ENCODE assay signal across 20 cellular contexts in genomic region chr7:80648201-80648600, GRCh38. TPM values are rescaled to one million over a fixed set of nuclear protein-coding genes. Genes with fewer than 3 reads are reported as not detected.
DNase-seq lines count a peak whose midpoint lies in the region; ATAC-seq, FAIRE-seq and TF ChIP-seq lines count a peak whose summit lies in the region.
"Had no signal": no experiment of that assay in that cellular context is flagged by ENCODE, and none has a peak within 500 bp of the region (broad histone marks: within the 10 kb centered on the region; RNA-seq: fewer than 3 reads in every experiment).

No MANE protein-coding gene starts in this region.

- no peak for TF ChIP-seq EP300 in K562 (IDR thresholded peaks at IDR 0.05; ENCODE audit: low read length)

- WGBS in right cardiac atrium, result 90% methylated on average over 2 of the region's 2 CpGs
- 0% methylated on average over 2 of the region's 2 CpGs for whole genome bisulfite sequencing in K562 (ENCODE audit: insufficient coverage, low coverage, missing lambda C conversion rate)
- WGBS in psoas muscle, 3 donors, result 86 to 94% (median 89%) methylated on average over 2 of the region's 2 CpGs

- peak overlapping the region; percentile 45 for H3K4me3 ChIP-seq in right cardiac atrium (ENCODE audit: low read length)
- H3K4me3 ChIP-seq in K562, result no peak overlapping the region
- no peak overlapping the region for H3K4me3 ChIP-seq in psoas muscle
- H3K4me3 ChIP-seq: GM12878, HAP-1 had no signal

- no peak overlapping the region for H2AFZ ChIP-seq in K562 (ENCODE audit: low read depth, low read length)

- H4K20me1 ChIP-seq in K562 (replicated peaks; ENCODE audit: control insufficient read depth, insufficient read depth, low read length), result no peaks in the 10 kb centered on the region

- no peak for TF ChIP-seq RAD21 in K562 (CRISPR knock-in tag; conservative IDR thresholded peaks at IDR 0.05 in 1 of 2, IDR thresholded peaks at IDR 0.05 in 1 of 2)

- H3K9me3 ChIP-seq in right cardiac atrium (ENCODE audit: control insufficient read depth, low read length) (no peaks in the 10 kb centered on the region), K562 (replicated peaks; ENCODE audit: control insufficient read depth, insufficient read depth, low read depth, low read length) (no peaks in the 10 kb centered on the region), psoas muscle (no peaks in the 10 kb centered on the region)
- H3K9me3 ChIP-seq: BE2C, HAP-1 had no signal

- no peak for ATAC-seq in right cardiac atrium
- no peak for ATAC-seq in Right ventricle myocardium superior (ENCODE audit: poor library complexity)
- no peak for ATAC-seq in K562
- ATAC-seq in psoas muscle, result no peak
- ATAC-seq: GM12878 had no signal

- BruUV-seq in K562 (replicated peaks; lab: Mats Ljungman, UMichigan), result no TSS peak

- in situ Hi-C loops in K562 (cut with MboI), result no loop called here

- CTCF ChIA-PET in K562 (lab: Yijun Ruan, JAX; ENCODE audit: low intra/inter-chr PET ratio), result no interaction called here

- H3K9me1 ChIP-seq in K562 (ENCODE audit: control insufficient read depth, insufficient read depth, low read length), result no peaks in the 10 kb centered on the region

- H3K4me2 ChIP-seq in K562 (ENCODE audit: insufficient read depth, low read length), result no peak overlapping the region

- no peak overlapping the region for H3K9ac ChIP-seq in K562 (ENCODE audit: insufficient read depth in 1 of 2, low read depth in 2 of 2, low read length in 2 of 2)

- intact Hi-C loops in right cardiac atrium (cut with DNase I) (no loop called here), Right ventricle myocardium superior (cut with DNase I) (no loop called here), K562 (cut with micrococcal nuclease) (no loop called here), psoas muscle (cut with DNase I) (no loop called here)

- H3K27me3 ChIP-seq in right cardiac atrium (ENCODE audit: control insufficient read depth, insufficient read depth) (no peaks in the 10 kb centered on the region), K562 (ENCODE audit: control insufficient read depth in 2 of 2, insufficient read depth in 2 of 2, low read length in 2 of 2) (no peaks in the 10 kb centered on the region), psoas muscle (ENCODE audit: insufficient read depth in 3 of 3, low read length in 2 of 3) (no peaks in the 10 kb centered on the region)
- H3K27me3 ChIP-seq: BE2C had no signal

- H3K79me2 ChIP-seq in K562 (ENCODE audit: control insufficient read depth, insufficient read depth, low read length), result no peaks in the 10 kb centered on the region

- TF ChIP-seq CTCF in K562 (IDR thresholded peaks at IDR 0.05 in 2 of 3, conservative IDR thresholded peaks at IDR 0.05 in 1 of 3; ENCODE audit: insufficient read depth in 2 of 3, low read depth in 1 of 3, low read length in 3 of 3) (no peak), psoas muscle (IDR thresholded peaks at IDR 0.05) (no peak)

- H3K36me3 ChIP-seq in K562 (ENCODE audit: control insufficient read depth, insufficient read depth, low read length) (no peaks in the 10 kb centered on the region), psoas muscle (ENCODE audit: insufficient read depth in 1 of 2, low read depth in 1 of 2) (peaks cover 0 to 24% of the 10 kb centered on the region in 2 donors)
- H3K36me3 ChIP-seq: BE2C, HAP-1 had no signal

- no peak for FAIRE-seq in K562 (lab: Jason Lieb, UNC)
- FAIRE-seq: GM12878 had no signal

- POLR2A ChIA-PET in K562 (lab: Yijun Ruan, JAX), result no interaction called here

- no peak for TF ChIP-seq POLR2A in K562 (conservative IDR thresholded peaks at IDR 0.05)

- H3K27ac ChIP-seq in right cardiac atrium (ENCODE audit: low read length) (no peak overlapping the region), K562 (ENCODE audit: extremely low read depth, low read depth, low read length) (no peak overlapping the region), psoas muscle (peak overlapping the region; percentile 17)

- DNase-seq in right cardiac atrium (no peak), Right ventricle myocardium superior (no peak), K562 (ENCODE audit: extremely low read depth in 1 of 4, low spot score in 3 of 4) (no peak), psoas muscle (no peak), NCI-H2196 treated with DMSO at 0.1 percent for 48 hours (lab: John Stamatoyannopoulos, UW; ENCODE audit: unreplicated experiment) (no peak)
- no peak for DNase-seq in effector CD4-positive, alpha-beta T cell
- DNase-seq: ACHN; BE2C; C1 segment of cervical spinal cord; CD4-positive, CD25-positive, alpha-beta regulatory T cell; CD8-positive, alpha-beta memory T cell; COR-L47; DMS 273 treated with DMSO at 0.1 percent for 48 hours; DMS53; DND-41; EL had no signal

- H3K4me1 ChIP-seq in right cardiac atrium (ENCODE audit: control insufficient read depth, insufficient read depth, low read length) (no peaks in the 10 kb centered on the region), K562 (replicated peaks in 1 of 2; ENCODE audit: control insufficient read depth in 2 of 2, insufficient read depth in 2 of 2, low read length in 2 of 2) (no peaks in the 10 kb centered on the region), psoas muscle (peaks cover 28% of the 10 kb centered on the region)
- H3K4me1 ChIP-seq: HAP-1 had no signal

TF ChIP-seq in K562, 482 proteins besides CTCF, POLR2A, EP300 and RAD21 (continues in another document):
- peak; percentile 74; the same call in 1 of the 2 replicates for TF ChIP-seq MAFK (IDR thresholded peaks at IDR 0.05; ENCODE audit: low read length)
- TF ChIP-seq ZNF639 (CRISPR knock-in tag; conservative IDR thresholded peaks at IDR 0.05 in 1 of 2, IDR thresholded peaks at IDR 0.05 in 1 of 2), result no peak
- TF ChIP-seq XRCC3 (IDR thresholded peaks at IDR 0.05), result no peak
- no peak for TF ChIP-seq MTF1 (CRISPR knock-in tag; IDR thresholded peaks at IDR 0.05; ENCODE audit: borderline replicate concordance)
- TF ChIP-seq, protein P1, sequence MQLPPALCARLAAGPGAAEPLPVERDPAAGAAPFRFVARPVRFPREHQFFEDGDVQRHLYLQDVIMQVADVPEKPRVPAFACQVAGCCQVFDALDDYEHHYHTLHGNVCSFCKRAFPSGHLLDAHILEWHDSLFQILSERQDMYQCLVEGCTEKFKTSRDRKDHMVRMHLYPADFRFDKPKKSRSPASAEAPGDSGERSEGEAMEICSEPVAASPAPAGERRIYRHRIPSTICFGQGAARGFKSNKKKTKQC (CRISPR knock-in tag; IDR thresholded peaks at IDR 0.05), result no peak
- peak; percentile 83 for TF ChIP-seq ZNF316 (IDR thresholded peaks at IDR 0.05)
- TF ChIP-seq ATF1 (CRISPR knock-in tag; IDR thresholded peaks at IDR 0.05), result no peak
- no peak for TF ChIP-seq ATF1 (tag; IDR thresholded peaks at IDR 0.05)
- TF ChIP-seq SREBF2 (CRISPR knock-in tag; IDR thresholded peaks at IDR 0.05), result no peak
- TF ChIP-seq MAFG (tag; conservative IDR thresholded peaks at IDR 0.05), result peak; percentile 55
- peak; percentile 76 for TF ChIP-seq MAFF (IDR thresholded peaks at IDR 0.05; ENCODE audit: low read length)
- TF ChIP-seq ZNF232 (CRISPR knock-in tag; IDR thresholded peaks at IDR 0.05), result no peak
- TF ChIP-seq, protein P2, sequence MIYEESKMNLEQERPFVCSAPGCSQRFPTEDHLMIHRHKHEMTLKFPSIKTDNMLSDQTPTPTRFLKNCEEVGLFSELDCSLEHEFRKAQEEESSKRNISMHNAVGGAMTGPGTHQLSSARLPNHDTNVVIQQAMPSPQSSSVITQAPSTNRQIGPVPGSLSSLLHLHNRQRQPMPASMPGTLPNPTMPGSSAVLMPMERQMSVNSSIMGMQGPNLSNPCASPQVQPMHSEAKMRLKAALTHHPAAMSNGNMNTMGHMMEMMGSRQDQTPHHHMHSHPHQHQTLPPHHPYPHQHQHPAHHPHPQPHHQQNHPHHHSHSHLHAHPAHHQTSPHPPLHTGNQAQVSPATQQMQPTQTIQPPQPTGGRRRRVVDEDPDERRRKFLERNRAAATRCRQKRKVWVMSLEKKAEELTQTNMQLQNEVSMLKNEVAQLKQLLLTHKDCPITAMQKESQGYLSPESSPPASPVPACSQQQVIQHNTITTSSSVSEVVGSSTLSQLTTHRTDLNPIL (CRISPR knock-in tag; IDR thresholded peaks at IDR 0.05), result no peak
- no peak for TF ChIP-seq NR2F6 (CRISPR knock-in tag; IDR thresholded peaks at IDR 0.05)
- TF ChIP-seq HDAC2 (IDR thresholded peaks at IDR 0.05), result no peak
- TF ChIP-seq C11orf30 (IDR thresholded peaks at IDR 0.05; ENCODE audit: low read depth), result peak; percentile 42; the same call in 1 of the 2 replicates

RNA-seq across cellular contexts. Expression of gene CD36, which starts 9.8 kb away (rescaled TPM):
- total RNA-seq in right cardiac atrium (100 to 1,000 TPM; 460 to 639 (median 554) TPM), Right ventricle myocardium superior (1,239 TPM), K562 (2014; rRNA removed) (0.09 and 0.41 TPM in 2 replicates), K562 (2014; rRNA removed; fragmentation: Illumina TruSeq; extraction: Trizol) (0.25 and 0.96 TPM in 2 replicates), K562 (2015; rRNA removed; fragmentation: Illumina TruSeq; extraction: Trizol) (0.18 and 0.30 TPM in 2 replicates), K562 (2021) (0.42 and 0.72 TPM in 2 replicates), psoas muscle (100 to 1,000 TPM; 149 to 662 (median 240) TPM)
- polyA plus RNA-seq in right cardiac atrium (570 TPM), K562 (2011; rRNA removed) (1.5 and 4.0 TPM in 2 replicates), K562 (2014; fragmentation: Illumina TruSeq; extraction: Trizol) (0.21 and 0.52 TPM in 2 replicates), K562 (2014; fragmentation: Nextera tagmentation; extraction: Ambion mirVana) (under 1 TPM; 0.51 to 0.55 TPM), K562 (2014; rRNA removed) (0.13 and 0.80 TPM in 2 replicates), psoas muscle (100 to 1,000 TPM; 166 to 273 (median 171) TPM)
- 3.9 and 10.0 TPM in 2 replicates for total RNA-seq in K562 (2011; cell fraction: chromatin; rRNA removed; ENCODE audit: low replicate concordance)
- total RNA-seq in K562 (2011; cell fraction: nucleolus; rRNA removed), result 2.0 and 3.5 TPM in 2 replicates
- 4.2 and 7.2 TPM in 2 replicates for total RNA-seq in K562 (2011; cell fraction: nucleoplasm; rRNA removed)
- polyA plus RNA-seq in K562 (2011; cell fraction: cytosol; rRNA removed), result 0.35 and 0.69 TPM in 2 replicates
- 0.97 and 1.5 TPM in 2 replicates for polyA plus RNA-seq in K562 (2011; cell fraction: nucleus; rRNA removed)
- polyA plus RNA-seq in K562 (2012), result 0.06 and 0.38 TPM in 2 replicates
- 1.9 and 4.1 TPM in 2 replicates for polyA minus RNA-seq in K562 (2011; rRNA and poly(A)+ RNA removed)
- polyA minus RNA-seq in K562 (2011; cell fraction: cytosol; rRNA and poly(A)+ RNA removed), result 1.1 TPM in 1 of 2 replicates, not detected in the other
- 1.3 and 1.4 TPM in 2 replicates for polyA minus RNA-seq in K562 (2011; cell fraction: nucleus; rRNA and poly(A)+ RNA removed)
- total RNA-seq: G401, HT-29 had no signal
- polyA plus RNA-seq: CD8-positive, alpha-beta memory T cell had no signal

Comparison
In these comparisons a context has a peak if more than half of its experiments do, and no peak if none do; other contexts are left out.
1. RNA of gene CD36, which starts 9.8 kb away (total RNA-seq): 1,239 TPM in Right ventricle myocardium superior (single experiment), 460 to 639 TPM in right cardiac atrium and 149 to 662 TPM in psoas muscle; 0.09 to 10.0 TPM in K562; every median in the first group is over 10 times any median in the second.